ENCODE assay signal across 2 cellular contexts in genomic region chr20:4147319-4147718, GRCh38.
TF ChIP-seq lines count a peak whose summit lies in the region.

No MANE protein-coding gene starts in this region.

TF ChIP-seq in endothelial cell of umbilical vein, 7 proteins besides CTCF, POLR2A, EP300 and RAD21:
- TF ChIP-seq MAX (IDR thresholded peaks at IDR 0.05; ENCODE audit: insufficient read depth, insufficient read length): no peak
- TF ChIP-seq POLR2AphosphoS5 (IDR thresholded peaks at IDR 0.05; ENCODE audit: insufficient read depth, low read depth, low read length): no peak
- TF ChIP-seq FOS (IDR thresholded peaks at IDR 0.05; ENCODE audit: borderline replicate concordance, insufficient read depth, low read length): no peak
- TF ChIP-seq MYC (IDR thresholded peaks at IDR 0.05; ENCODE audit: low read depth, low read length): no peak
- no peak for TF ChIP-seq GATA2 (IDR thresholded peaks at IDR 0.05; ENCODE audit: insufficient read depth, insufficient read length, low read depth, low read length)
- no peak for TF ChIP-seq EZH2 (IDR thresholded peaks at IDR 0.05; ENCODE audit: borderline replicate concordance, low read depth, low read length, severe bottlenecking)
- no peak for TF ChIP-seq JUN (IDR thresholded peaks at IDR 0.05; ENCODE audit: borderline replicate concordance, insufficient read depth, insufficient read length, low read depth)

TF ChIP-seq in HepG2, 621 proteins besides CTCF, POLR2A, EP300 and RAD21 (continues in another document):
- TF ChIP-seq THAP8 (CRISPR knock-in tag; IDR thresholded peaks at IDR 0.05; ENCODE audit: borderline replicate concordance) (no peak), ZNF17 (CRISPR knock-in tag; IDR thresholded peaks at IDR 0.05) (no peak), MTF1 (CRISPR knock-in tag; IDR thresholded peaks at IDR 0.05) (no peak), KIAA2018 (CRISPR knock-in tag; IDR thresholded peaks at IDR 0.05; ENCODE audit: borderline replicate concordance) (no peak), AHDC1 (CRISPR knock-in tag; IDR thresholded peaks at IDR 0.05; ENCODE audit: borderline replicate concordance) (no peak), ZNF784 (CRISPR knock-in tag; IDR thresholded peaks at IDR 0.05; ENCODE audit: borderline replicate concordance) (no peak), ZNF709 (CRISPR knock-in tag; IDR thresholded peaks at IDR 0.05) (no peak), ZSCAN22 (CRISPR knock-in tag; IDR thresholded peaks at IDR 0.05) (no peak), PAWR (CRISPR knock-in tag; IDR thresholded peaks at IDR 0.05; ENCODE audit: borderline replicate concordance) (no peak), NFE2L1 (CRISPR knock-in tag; IDR thresholded peaks at IDR 0.05; ENCODE audit: borderline replicate concordance) (no peak), RERE (CRISPR knock-in tag; IDR thresholded peaks at IDR 0.05; ENCODE audit: low read depth) (no peak), ZMAT5 (CRISPR knock-in tag; IDR thresholded peaks at IDR 0.05; ENCODE audit: borderline replicate concordance, low read depth) (no peak), AKAP8 (CRISPR knock-in tag; IDR thresholded peaks at IDR 0.05) (no peak), ZSCAN9 (CRISPR knock-in tag; IDR thresholded peaks at IDR 0.05; ENCODE audit: borderline replicate concordance) (no peak), PAXIP1 (CRISPR knock-in tag; conservative IDR thresholded peaks at IDR 0.05) (no peak), MYNN (CRISPR knock-in tag; IDR thresholded peaks at IDR 0.05; ENCODE audit: low read depth) (no peak), RCOR2 (CRISPR knock-in tag; IDR thresholded peaks at IDR 0.05) (no peak)
